ENCODE assay signal across 8 cellular contexts in the genomic region with DNA sequence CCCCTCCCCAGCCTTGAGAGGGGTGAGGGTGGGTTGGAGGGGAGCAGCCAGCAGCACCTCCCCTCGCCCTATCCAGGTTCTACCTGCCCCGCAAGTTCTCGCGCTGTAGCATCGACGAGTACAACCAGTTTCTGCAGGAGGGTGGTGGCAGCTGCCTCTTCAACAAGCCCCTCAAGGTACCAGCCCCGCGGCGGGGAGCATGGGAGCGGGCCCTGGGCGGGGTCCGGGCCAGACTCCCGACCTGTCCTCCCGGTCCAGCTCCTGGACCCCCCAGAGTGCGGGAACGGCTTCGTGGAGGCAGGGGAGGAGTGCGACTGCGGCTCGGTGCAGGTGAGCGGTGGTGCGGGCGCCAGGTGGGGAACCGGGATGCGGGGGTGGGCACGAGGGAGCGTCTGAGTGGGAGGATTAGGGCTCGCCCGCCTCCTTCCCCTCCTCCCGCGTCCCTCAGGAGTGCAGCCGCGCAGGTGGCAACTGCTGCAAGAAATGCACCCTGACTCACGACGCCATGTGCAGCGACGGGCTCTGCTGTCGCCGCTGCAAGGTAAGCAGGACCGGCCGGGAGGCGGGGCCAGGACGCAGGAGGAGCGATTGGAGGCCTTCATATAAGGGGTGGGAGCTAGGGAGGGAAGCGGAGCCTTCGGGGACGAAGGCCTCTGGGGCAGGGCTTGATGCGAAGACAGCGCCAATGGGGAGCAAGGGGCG. TPM values are rescaled to one million over a fixed set of nuclear protein-coding genes. Genes with fewer than 3 reads are reported as not detected.
DNase-seq lines count a peak whose midpoint lies in the region; ATAC-seq and TF ChIP-seq lines count a peak whose summit lies in the region.

No MANE protein-coding gene starts in this region.

- H3K4me1 ChIP-seq in HUES6 (ENCODE audit: control insufficient read depth, insufficient read depth, low read length): peaks cover 23% of the 10 kb centered on the region
- H3K4me1 ChIP-seq in NT2/D1 (ENCODE audit: insufficient read depth, insufficient read length): peaks cover 15% of the 10 kb centered on the region
- H3K4me1 ChIP-seq in muscle layer of colon (ENCODE audit: insufficient read depth, low read length): peaks cover 26% of the 10 kb centered on the region

- TF ChIP-seq CTCF in epithelial cell of proximal tubule (conservative IDR thresholded peaks at IDR 0.05; ENCODE audit: low read depth, low read length): no peak

- H3K27me3 ChIP-seq in HUES6 (ENCODE audit: control insufficient read depth, insufficient read depth, low read length) (peaks cover 22% of the 10 kb centered on the region), NT2/D1 (ENCODE audit: insufficient read depth, insufficient read length) (peaks cover 17% of the 10 kb centered on the region), muscle layer of colon (ENCODE audit: control insufficient read depth in 1 of 2, insufficient read depth in 2 of 2, low read length in 2 of 2) (peaks cover 6 to 7% of the 10 kb centered on the region in 2 donors)

- no peak overlapping the region for H3K27ac ChIP-seq in HUES6 (ENCODE audit: low read depth, low read length)
- peak overlapping the region; percentile 18 for H3K27ac ChIP-seq in muscle layer of colon (ENCODE audit: low read depth, low read length)

- peak overlapping the region; percentile 73 for H3K4me3 ChIP-seq in HUES6 (ENCODE audit: low read depth, low read length)
- H3K4me3 ChIP-seq in NT2/D1 (ENCODE audit: insufficient read length, low read depth): peak overlapping the region; percentile 69
- peak overlapping the region; percentile 57 for H3K4me3 ChIP-seq in epithelial cell of proximal tubule (ENCODE audit: low read depth, low read length)
- H3K4me3 ChIP-seq in muscle layer of colon (ENCODE audit: low read depth in 1 of 2, low read length in 2 of 2): peak overlapping the region; percentile 72 to 90

- DNase-seq in Caki2 (ENCODE audit: low read depth) (peak; percentile 81), NT2/D1 (ENCODE audit: low read depth, low spot score) (peak; percentile 95), activated T-cell treated with anti-CD3 and anti-CD28 coated beads for 24 hours (ENCODE audit: low read depth) (peak; percentile 97), epithelial cell of proximal tubule (ENCODE audit: low read depth) (peak; percentile 81)
- DNase-seq in stimulated activated CD8-positive, alpha-beta memory T cell treated with anti-CD3 and anti-CD28 coated beads, Interleukin-7, amount 100 ng/mL, for 24 hours (ENCODE audit: low read depth): peak; percentile 97

- in situ Hi-C loops in Caki2 (cut with HindIII; ENCODE audit: low pct_unique_long_range_greater_than_20kb, low sequenced_read_pairs): no loop called here

- H3K9me3 ChIP-seq in HUES6 (ENCODE audit: control insufficient read depth, insufficient read depth, low read depth, low read length) (no peaks in the 10 kb centered on the region), NT2/D1 (ENCODE audit: insufficient read depth, low read length) (no peaks in the 10 kb centered on the region), muscle layer of colon (ENCODE audit: low read length) (no peaks in the 10 kb centered on the region)

- H3K36me3 ChIP-seq in HUES6 (ENCODE audit: control insufficient read depth, insufficient read depth, low read length) (no peaks in the 10 kb centered on the region), NT2/D1 (ENCODE audit: insufficient read depth, insufficient read length, low read length) (no peaks in the 10 kb centered on the region), muscle layer of colon (ENCODE audit: insufficient read depth, low read length) (no peaks in the 10 kb centered on the region)

- ATAC-seq in GM21390 (IDR thresholded peaks at IDR 0.05; ENCODE audit: unreplicated experiment): peak; percentile 79

- H3K9ac ChIP-seq in HUES6 (ENCODE audit: low read length) (peak overlapping the region; percentile 40), NT2/D1 (ENCODE audit: insufficient read length, low read depth) (peak overlapping the region; percentile 87), muscle layer of colon (ENCODE audit: low read length) (no peak overlapping the region)

RNA-seq across cellular contexts. Expression of a gene that starts 16.5 kb away (rescaled TPM):
- 0.14 and 0.51 TPM in 2 replicates for total RNA-seq in Caki2 (2014; rRNA removed; shearing (Covaris generic); ENCODE audit: low replicate concordance)
- total RNA-seq in epithelial cell of proximal tubule: 0.06 and 0.36 TPM in 2 replicates

RNA-seq across cellular contexts. Expression of a gene that starts 54.8 kb away (rescaled TPM):
- 19.9 and 26.3 TPM in 2 replicates for total RNA-seq in Caki2 (2014; rRNA removed; shearing (Covaris generic); ENCODE audit: low replicate concordance)
- total RNA-seq in epithelial cell of proximal tubule: 42.4 and 42.5 TPM in 2 replicates
